In genomic region chr3:193040836-193041672, GRCh38 we compare ENCODE assay signal across 1 cellular context.
A peak's percentile ranks its signal among the peaks of the same experiment; 100 is the strongest.
TF ChIP-seq lines count a peak whose summit lies in the region.

No MANE protein-coding gene starts in this region.

TF ChIP-seq in GM12878, 131 proteins besides CTCF, POLR2A, EP300 and RAD21 (continued from another document):
- TF ChIP-seq ZBTB11 (CRISPR knock-in tag; IDR thresholded peaks at IDR 0.05) (no peak), PKNOX1 (IDR thresholded peaks at IDR 0.05) (peak; percentile 51), SP1 (IDR thresholded peaks at IDR 0.05; ENCODE audit: low read depth, low read length) (no peak), SIX5 (IDR thresholded peaks at IDR 0.05; ENCODE audit: low read depth, low read length, severe bottlenecking) (no peak), CEBPZ (IDR thresholded peaks at IDR 0.05; ENCODE audit: low read depth, low read length) (no peak), CREM (IDR thresholded peaks at IDR 0.05; ENCODE audit: low read depth) (no peak), RB1 (IDR thresholded peaks at IDR 0.05; ENCODE audit: borderline replicate concordance) (peak; percentile 49; the same call in 1 of the 2 replicates), SMC3 (IDR thresholded peaks at IDR 0.05; ENCODE audit: borderline replicate concordance, low read length) (peak; percentile 83), IRF4 (IDR thresholded peaks at IDR 0.05; ENCODE audit: low read depth, low read length) (no peak), ZZZ3 (IDR thresholded peaks at IDR 0.05; ENCODE audit: control insufficient read depth, insufficient read length, low read depth) (no peak), MYB (IDR thresholded peaks at IDR 0.05; ENCODE audit: borderline replicate concordance, low read depth, low read length) (no peak)
TF ChIP-seq in GM12878: peak in this region for 5.
